In the genomic region with DNA sequence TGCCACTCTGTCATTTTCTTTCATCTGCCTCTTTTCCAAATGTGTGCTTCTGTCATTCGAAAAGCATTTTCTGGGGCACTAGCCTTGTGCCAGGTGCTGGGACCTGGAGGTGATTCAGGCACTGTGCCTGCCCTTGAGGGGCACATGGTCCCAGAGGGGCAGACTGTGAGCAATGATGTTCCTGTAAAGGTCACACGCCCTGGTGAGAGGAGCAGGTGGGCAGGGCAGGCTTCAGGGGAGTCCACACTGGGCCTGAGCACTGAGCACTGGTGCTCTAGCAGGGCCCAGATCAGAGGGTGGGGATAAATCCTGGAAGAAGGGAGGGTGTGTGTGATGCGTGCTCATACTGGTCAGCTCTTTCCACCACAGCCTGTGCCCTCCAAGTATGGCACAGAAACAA, we compare ENCODE assay signal across 19 cellular contexts.
"Had no signal": no experiment of that assay in that cellular context is flagged by ENCODE, and none has a peak within 500 bp of the region (broad histone marks: within the 10 kb centered on the region; RNA-seq: fewer than 3 reads in every experiment).

No MANE protein-coding gene starts in this region.

- DNase-seq: activated B cell treated with CpG ODN at 0.5 μM for 24 hours; activated CD4-positive, alpha-beta memory T cell treated with anti-CD3 and anti-CD28 coated beads, Interleukin-2, amount 10 ng/mL, durations not matched to agents 7 days and 5 days; activated CD4-positive, alpha-beta T cell treated with anti-CD3 and anti-CD28 coated beads for 48 hours; activated effector memory CD4-positive, alpha-beta T cell treated with Interleukin-2 at 50 U/mL for 16 hours; activated naive CD4-positive, alpha-beta T cell treated with anti-CD3 and anti-CD28 coated beads, Interleukin-2, amount 10 ng/mL, durations not matched to agents 7 days and 5 days; foreskin keratinocyte; left colon; nephron progenitor cell; right cardiac atrium; T-helper 1 cell; T-helper 9 cell had no signal

- H2AFZ ChIP-seq: hepatocyte had no signal

- H3K4me2 ChIP-seq: hepatocyte had no signal

- H3K36me3 ChIP-seq: prostate gland had no signal

- H3K9me3 ChIP-seq: prostate gland, tibial nerve had no signal

- H3K27me3 ChIP-seq: hepatocyte, tibial nerve had no signal

- H3K27ac Mint-ChIP-seq: activated B cell treated with CpG ODN at 0.5 μM for 24 hours; activated CD4-positive, alpha-beta memory T cell treated with anti-CD3 and anti-CD28 coated beads, Interleukin-2, amount 10 ng/mL, durations not matched to agents 7 days and 5 days; activated naive CD4-positive, alpha-beta T cell treated with anti-CD3 and anti-CD28 coated beads, Interleukin-2, amount 10 ng/mL, durations not matched to agents 7 days and 5 days; endodermal cell; mesothelial cell of epicardium; nephron progenitor cell had no signal

- H3K79me2 ChIP-seq: hepatocyte had no signal

- H3K4me1 ChIP-seq: prostate gland had no signal

- H3K36me3 Mint-ChIP-seq: activated naive CD4-positive, alpha-beta T cell treated with anti-CD3 and anti-CD28 coated beads, Interleukin-2, amount 10 ng/mL, durations not matched to agents 7 days and 5 days; mesothelial cell of epicardium had no signal

- H3K4me3 Mint-ChIP-seq: activated B cell treated with CpG ODN at 0.5 μM for 24 hours; activated CD4-positive, alpha-beta memory T cell treated with anti-CD3 and anti-CD28 coated beads, Interleukin-2, amount 10 ng/mL, durations not matched to agents 7 days and 5 days; activated naive CD4-positive, alpha-beta T cell treated with anti-CD3 and anti-CD28 coated beads, Interleukin-2, amount 10 ng/mL, durations not matched to agents 7 days and 5 days; endodermal cell; mesothelial cell of epicardium; nephron progenitor cell had no signal

- H3K27ac ChIP-seq: epithelial cell of prostate, foreskin keratinocyte, hepatocyte, prostate gland had no signal

- H3K4me1 Mint-ChIP-seq: activated B cell treated with CpG ODN at 0.5 μM for 24 hours had no signal

- H3K27me3 Mint-ChIP-seq: activated B cell treated with CpG ODN at 0.5 μM for 24 hours had no signal

- H3K4me3 ChIP-seq: hepatocyte, lung, prostate gland, skin epidermis, tibial nerve had no signal

- H3K9me3 Mint-ChIP-seq: activated B cell treated with CpG ODN at 0.5 μM for 24 hours; activated CD4-positive, alpha-beta memory T cell treated with anti-CD3 and anti-CD28 coated beads, Interleukin-2, amount 10 ng/mL, durations not matched to agents 7 days and 5 days; activated naive CD4-positive, alpha-beta T cell treated with anti-CD3 and anti-CD28 coated beads, Interleukin-2, amount 10 ng/mL, durations not matched to agents 7 days and 5 days; endodermal cell; nephron progenitor cell had no signal
